Comparison of ENCODE assay signal across 15 cellular contexts in the genomic region with DNA sequence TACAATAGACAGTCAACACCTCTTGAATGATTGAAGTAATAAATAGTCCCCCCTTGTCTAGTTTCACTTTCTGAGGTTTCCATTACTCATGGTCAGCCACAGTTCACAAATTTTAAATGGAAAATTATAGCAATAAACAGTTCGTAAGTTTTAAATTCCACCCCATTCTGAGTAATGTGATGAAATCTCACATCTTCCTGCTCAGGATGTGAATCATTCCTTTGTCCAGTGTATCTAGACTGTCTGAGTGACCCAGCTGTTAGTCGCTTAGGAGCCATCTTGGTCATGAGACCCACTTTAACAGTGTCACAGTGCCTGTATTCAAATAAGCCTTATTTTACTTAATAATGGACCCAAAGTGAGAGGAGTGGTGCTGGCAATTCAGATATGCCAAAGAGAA.
DNase-seq lines count a peak whose midpoint lies in the region; ATAC-seq and TF ChIP-seq lines count a peak whose summit lies in the region.
"Had no signal": no experiment of that assay in that cellular context is flagged by ENCODE, and none has a peak within 500 bp of the region (broad histone marks: within the 10 kb centered on the region; RNA-seq: fewer than 3 reads in every experiment).

No MANE protein-coding gene starts in this region.

- H3K4me3 ChIP-seq in naive thymus-derived CD4-positive, alpha-beta T cell (ENCODE audit: low read length), result no peak overlapping the region
- H3K4me3 ChIP-seq: Peyer's patch, testis had no signal

- no peaks in the 10 kb centered on the region for H3K4me1 ChIP-seq in naive thymus-derived CD4-positive, alpha-beta T cell (ENCODE audit: control insufficient read depth in 2 of 2, insufficient read depth in 2 of 2, low read length in 2 of 2)
- H3K4me1 ChIP-seq: parathyroid adenoma, Peyer's patch, testis had no signal

- H3K27ac ChIP-seq in naive thymus-derived CD4-positive, alpha-beta T cell (ENCODE audit: low read depth, low read length), result no peak overlapping the region
- H3K27ac ChIP-seq: parathyroid adenoma, Peyer's patch, testis had no signal

- peaks cover 19% of the 10 kb centered on the region for H3K4me1 Mint-ChIP-seq in Calu3 (ENCODE audit: low read depth, unreplicated experiment)
- peaks cover 0 to 2% (median 0%) of the 10 kb centered on the region in 7 donors for H3K4me1 Mint-ChIP-seq in naive thymus-derived CD4-positive, alpha-beta T cell

- H3K27me3 Mint-ChIP-seq in Calu3 (ENCODE audit: unreplicated experiment), result no peaks in the 10 kb centered on the region
- no peaks in the 10 kb centered on the region for H3K27me3 Mint-ChIP-seq in naive thymus-derived CD4-positive, alpha-beta T cell

- no peaks in the 10 kb centered on the region for H3K36me3 ChIP-seq in naive thymus-derived CD4-positive, alpha-beta T cell (ENCODE audit: control insufficient read depth in 2 of 3, insufficient read depth in 3 of 3, low read length in 3 of 3)
- H3K36me3 ChIP-seq: Peyer's patch had no signal

- peak overlapping the region; percentile 97 for H3K27ac Mint-ChIP-seq in Calu3 (ENCODE audit: unreplicated experiment)
- H3K27ac Mint-ChIP-seq in naive thymus-derived CD4-positive, alpha-beta T cell, result no peak overlapping the region
- H3K27ac Mint-ChIP-seq: activated T-helper 2 cell treated with anti-CD3 and anti-CD28 coated beads, Interferon-gamma antibody, Interleukin-2, Interleukin-4, amounts not matched to agents 10 μg/mL and 5 μg/mL and 100 μg/mL, durations not matched to agents 14 hours and 24 hours and 36 hours; WTC11 had no signal

- CTCF ChIA-PET in Calu3 (lab: Charles Lee), result no interaction called here
- CTCF ChIA-PET in naive thymus-derived CD4-positive, alpha-beta T cell (lab: Charles Lee), result no interaction called here

- H3K27me3 ChIP-seq in naive thymus-derived CD4-positive, alpha-beta T cell (ENCODE audit: control insufficient read depth in 2 of 2, insufficient read depth in 2 of 2, low read length in 2 of 2), result no peaks in the 10 kb centered on the region
- H3K27me3 ChIP-seq: Peyer's patch, testis had no signal

- H3K9me3 Mint-ChIP-seq in Calu3 (ENCODE audit: low read depth, unreplicated experiment), result peaks cover 3% of the 10 kb centered on the region
- H3K9me3 Mint-ChIP-seq in naive thymus-derived CD4-positive, alpha-beta T cell, result peaks cover 0 to 12% (median 0%) of the 10 kb centered on the region in 11 donors
- H3K9me3 Mint-ChIP-seq: activated T-helper 2 cell treated with anti-CD3 and anti-CD28 coated beads, Interferon-gamma antibody, Interleukin-2, Interleukin-4, amounts not matched to agents 10 μg/mL and 5 μg/mL and 100 μg/mL, durations not matched to agents 14 hours and 24 hours and 36 hours; WTC11 had no signal

- BruUV-seq in Calu3 (replicated peaks; lab: Mats Ljungman, UMichigan), result no TSS peak

- H3K4me3 Mint-ChIP-seq in Calu3 (ENCODE audit: low read depth, unreplicated experiment), result peak overlapping the region; percentile 14
- no peak overlapping the region for H3K4me3 Mint-ChIP-seq in naive thymus-derived CD4-positive, alpha-beta T cell
- H3K4me3 Mint-ChIP-seq: WTC11 had no signal

- POLR2A ChIA-PET in naive thymus-derived CD4-positive, alpha-beta T cell (lab: Charles Lee), result no interaction called here

- no peaks in the 10 kb centered on the region for H3K36me3 Mint-ChIP-seq in Calu3 (ENCODE audit: insufficient read depth, unreplicated experiment)
- no peaks in the 10 kb centered on the region for H3K36me3 Mint-ChIP-seq in naive thymus-derived CD4-positive, alpha-beta T cell
- H3K36me3 Mint-ChIP-seq: WTC11 had no signal

- ATAC-seq in naive thymus-derived CD4-positive, alpha-beta T cell, result peak; percentile 45
- ATAC-seq in HG02798 (IDR thresholded peaks at IDR 0.05; ENCODE audit: poor library complexity, unreplicated experiment), result no peak
- ATAC-seq: WTC11 had no signal

- intact Hi-C loops in Calu3 (cut with micrococcal nuclease; ENCODE audit: unreplicated experiment), result no loop called here
- intact Hi-C loops in naive thymus-derived CD4-positive, alpha-beta T cell (cut with micrococcal nuclease), result no loop called here

- no peaks in the 10 kb centered on the region for H3K9me3 ChIP-seq in naive thymus-derived CD4-positive, alpha-beta T cell (ENCODE audit: control insufficient read depth in 2 of 3, low read length in 3 of 3)
- H3K9me3 ChIP-seq: Peyer's patch, testis had no signal

- DNase-seq in Calu3, result no peak
- DNase-seq in NCI-H226, result peak; percentile 45
- DNase-seq in dermis blood vessel endothelial cell, result peak; percentile 66
- no peak for DNase-seq in naive thymus-derived CD4-positive, alpha-beta T cell
- no peak for DNase-seq in activated T-cell treated with anti-CD3 and anti-CD28 coated beads for 4 hours
- DNase-seq in SK-N-DZ (ENCODE audit: low spot score), result no peak
- no peak for DNase-seq in OCI-M2 (lab: John Stamatoyannopoulos, UW; ENCODE audit: unreplicated experiment)
- DNase-seq: islet precursor cell, NCI-H1694, Peyer's patch, testis had no signal

- TF ChIP-seq CTCF in Calu3 (IDR thresholded peaks at IDR 0.05; ENCODE audit: unreplicated experiment), result no peak

Comparison
In these comparisons a context has a peak if more than half of its experiments do, and no peak if none do; other contexts are left out.
1. DNase-seq: peak in NCI-H226 (single experiment) and dermis blood vessel endothelial cell (single experiment); none in Calu3 (single experiment), naive thymus-derived CD4-positive, alpha-beta T cell (0 of 9), activated T-cell treated with anti-CD3 and anti-CD28 coated beads for 4 hours (single experiment), SK-N-DZ (single experiment) and OCI-M2 (single experiment).